In the genomic region with DNA sequence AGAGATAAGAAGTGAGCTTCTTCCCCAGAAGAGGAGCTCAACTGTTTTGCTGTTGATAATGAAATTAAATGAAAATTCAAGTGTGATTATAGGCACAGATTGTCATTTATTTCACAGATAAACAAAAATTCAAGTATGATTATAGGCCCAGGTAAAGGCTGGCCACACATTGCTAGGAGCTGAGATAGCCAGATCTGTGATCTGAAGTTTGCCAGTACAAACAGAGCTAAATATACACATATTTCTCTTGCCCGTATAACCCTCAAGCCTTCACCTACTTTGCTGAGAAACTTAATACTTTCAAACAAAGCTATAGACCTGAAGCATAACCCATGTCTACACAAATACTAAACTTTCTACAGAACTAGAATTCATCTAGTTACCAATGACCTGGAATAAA, we compare ENCODE assay signal across 23 cellular contexts. TPM values are rescaled to one million over a fixed set of nuclear protein-coding genes. Genes with fewer than 3 reads are reported as not detected.
DNase-seq lines count a peak whose midpoint lies in the region; ATAC-seq, FAIRE-seq and TF ChIP-seq lines count a peak whose summit lies in the region.
"Had no signal": no experiment of that assay in that cellular context is flagged by ENCODE, and none has a peak within 500 bp of the region (broad histone marks: within the 10 kb centered on the region; RNA-seq: fewer than 3 reads in every experiment).

No MANE protein-coding gene starts in this region.

- H2AK5ac ChIP-seq in H1 (ENCODE audit: low read depth, low read length) = no peak overlapping the region

- no peak for DNase-seq in GM23338 (ENCODE audit: low spot score)
- DNase-seq in H1 (ENCODE audit: low read depth in 1 of 2, low spot score in 2 of 2) = no peak
- no peak for DNase-seq in neural progenitor cell (ENCODE audit: low spot score)
- DNase-seq in hippocampal formation (lab: John Stamatoyannopoulos, UW) = no peak
- no peak for DNase-seq in occipital lobe (lab: John Stamatoyannopoulos, UW)
- DNase-seq: AML-193; Caco-2; Calu3; CD4-positive, alpha-beta T cell; CD8-positive, alpha-beta T cell; DMS79 treated with DMSO at 0.1 percent for 48 hours; GF-D8 had no signal

- no peak overlapping the region for H3K14ac ChIP-seq in H1 (ENCODE audit: insufficient read length)

- H2BK12ac ChIP-seq in H1 (ENCODE audit: low read depth, low read length) = no peak overlapping the region

- no peak overlapping the region for H3K18ac ChIP-seq in H1 (ENCODE audit: extremely low read depth, low read length)

- H3K9me2 ChIP-seq in GM23338 (ENCODE audit: insufficient read depth) = no peaks in the 10 kb centered on the region

- H3K27ac Mint-ChIP-seq in GM23338 = no peak overlapping the region
- no peak overlapping the region for H3K27ac Mint-ChIP-seq in neural progenitor cell
- H3K27ac Mint-ChIP-seq: B cell; CD4-positive, alpha-beta T cell; CD8-positive, alpha-beta T cell had no signal

- H3K56ac ChIP-seq in H1 (replicated peaks; ENCODE audit: insufficient read length, low read depth, low read length) = no peak overlapping the region

- H3K27me3 ChIP-seq in GM23338 (ENCODE audit: insufficient read depth) = no peaks in the 10 kb centered on the region
- no peaks in the 10 kb centered on the region for H3K27me3 ChIP-seq in H1 (replicated peaks in 1 of 4; ENCODE audit: control insufficient read depth in 3 of 4, extremely low read depth in 1 of 4, insufficient read depth in 3 of 4, low read length in 3 of 4)
- no peaks in the 10 kb centered on the region for H3K27me3 ChIP-seq in neural progenitor cell
- H3K27me3 ChIP-seq in parathyroid adenoma (ENCODE audit: control insufficient read depth, insufficient read depth, low read length) = no peaks in the 10 kb centered on the region
- H3K27me3 ChIP-seq: BLaER1 treated with 17β-estradiol and CSF1 and Interleukin-3, amounts not matched to agents 10 nM and 100 nM had no signal

- H4K8ac ChIP-seq in H1 (ENCODE audit: extremely low read depth, insufficient read depth, low read length) = no peak overlapping the region

- H3K4me1 ChIP-seq in GM23338 (ENCODE audit: insufficient read depth) (no peaks in the 10 kb centered on the region; the same call in 1 of the 2 replicates), H1 (replicated peaks in 1 of 4; ENCODE audit: control insufficient read depth in 3 of 4, insufficient read depth in 4 of 4, low read length in 3 of 4) (peaks cover 0 to 4% (median 0%) of the 10 kb centered on the region in 4 experiments; a peak in 1 of 7 replicates), neural progenitor cell (peaks cover 9% of the 10 kb centered on the region), parathyroid adenoma (peaks cover 5% of the 10 kb centered on the region)
- H3K4me1 ChIP-seq: A549, Caco-2 had no signal

- H3K4me1 Mint-ChIP-seq in GM23338 = peaks cover 14% of the 10 kb centered on the region
- peaks cover 27% of the 10 kb centered on the region for H3K4me1 Mint-ChIP-seq in neural progenitor cell
- H3K4me1 Mint-ChIP-seq: B cell had no signal

- 93% methylated on average over 1 of the region's 1 CpG; no CpG with 5 or more reads in 1 of the 2 experiments for WGBS in H1 (ENCODE audit: extremely low coverage in 1 of 2, insufficient coverage in 1 of 2, insufficient read length in 1 of 2, insufficient replicate concordance in 2 of 2, low coverage in 1 of 2, low lambda C conversion rate in 2 of 2, missing lambda C conversion rate in 1 of 2), 2 experiments

- no peak overlapping the region for H4K91ac ChIP-seq in H1 (replicated peaks; ENCODE audit: insufficient read length, low read length)

- CTCF ChIA-PET in H1 (lab: Charles Lee; ENCODE audit: partially characterized antibody) = interaction anchor here (1.3 kb wide), 2 partner anchors 9 to 387 kb away, joined by 4 read pairs; no protein-coding TSS in a partner anchor

- H3K79me2 ChIP-seq in GM23338 (replicated peaks; ENCODE audit: insufficient read depth) (no peaks in the 10 kb centered on the region), H1 (ENCODE audit: control insufficient read depth in 1 of 2, insufficient read depth in 2 of 2, low read length in 2 of 2) (no peaks in the 10 kb centered on the region), neural progenitor cell (ENCODE audit: low read depth) (no peaks in the 10 kb centered on the region), parathyroid adenoma (no peaks in the 10 kb centered on the region)

- no peak overlapping the region for H3K27ac ChIP-seq in GM23338 (ENCODE audit: low read depth)
- H3K27ac ChIP-seq in H1 (ENCODE audit: low read depth, low read length) = no peak overlapping the region
- no peak overlapping the region for H3K27ac ChIP-seq in neural progenitor cell
- H3K27ac ChIP-seq in parathyroid adenoma = peak overlapping the region; percentile 54
- H3K27ac ChIP-seq: 22Rv1; A549; BLaER1 treated with 17β-estradiol and CSF1 and Interleukin-3, amounts not matched to agents 10 nM and 100 nM; C4-2B had no signal

- H4K5ac ChIP-seq in H1 (ENCODE audit: insufficient read length, low read depth, low read length) = no peak overlapping the region

- no peak for FAIRE-seq in H1 (lab: Jason Lieb, UNC)
- FAIRE-seq: A549, D721Med, G401.6, GM12891, GM19239 had no signal

- no peak for TF ChIP-seq EP300 in H1 (IDR thresholded peaks at IDR 0.05; ENCODE audit: borderline replicate concordance in 1 of 2, low read depth in 2 of 2, low read length in 2 of 2)

- no peak overlapping the region for H3K4me3 Mint-ChIP-seq in GM23338
- H3K4me3 Mint-ChIP-seq in neural progenitor cell = no peak overlapping the region
- H3K4me3 Mint-ChIP-seq: B cell; CD4-positive, alpha-beta T cell; CD8-positive, alpha-beta T cell had no signal

- no peaks in the 10 kb centered on the region for H3F3A ChIP-seq in GM23338 (replicated peaks; ENCODE audit: low read depth)
- no peaks in the 10 kb centered on the region for H3F3A ChIP-seq in neural progenitor cell (ENCODE audit: low read depth)

- H3K9ac ChIP-seq in H1 (replicated peaks in 1 of 4; ENCODE audit: extremely low read depth in 1 of 4, low read depth in 3 of 4, low read length in 3 of 4) (no peak overlapping the region), neural progenitor cell (no peak overlapping the region), parathyroid adenoma (no peak overlapping the region)
- H3K9ac ChIP-seq: BLaER1 treated with 17β-estradiol and CSF1 and Interleukin-3, amounts not matched to agents 10 nM and 100 nM had no signal

- no peak for TF ChIP-seq POLR2A in H1 (IDR thresholded peaks at IDR 0.05; ENCODE audit: control extremely low read depth in 1 of 2, low read depth in 2 of 2, low read length in 2 of 2)

- TF ChIP-seq RAD21 in H1 (IDR thresholded peaks at IDR 0.05 in 1 of 2, conservative IDR thresholded peaks at IDR 0.05 in 1 of 2; ENCODE audit: low read depth in 2 of 2, low read length in 2 of 2) = no peak

- no peak overlapping the region for H2BK20ac ChIP-seq in H1 (ENCODE audit: low read length)

- H3K79me1 ChIP-seq in H1 (ENCODE audit: low read depth, low read length) = no peaks in the 10 kb centered on the region

- no peak for TF ChIP-seq CTCF in GM23338 (conservative IDR thresholded peaks at IDR 0.05; ENCODE audit: low read depth in 2 of 2)
- no peak for TF ChIP-seq CTCF in H1 (IDR thresholded peaks at IDR 0.05; ENCODE audit: control extremely low read depth in 1 of 3, insufficient read depth in 1 of 3, low read depth in 1 of 3, low read length in 3 of 3)
- TF ChIP-seq CTCF in neural progenitor cell (IDR thresholded peaks at IDR 0.05) = no peak
- no peak for TF ChIP-seq CTCF in parathyroid adenoma (IDR thresholded peaks at IDR 0.05)

- no peak overlapping the region for H2BK5ac ChIP-seq in H1 (ENCODE audit: low read depth, low read length)

- ATAC-seq in GM23338 = no peak
- no peak for ATAC-seq in GM19324 (IDR thresholded peaks at IDR 0.05; ENCODE audit: low FRiP score, unreplicated experiment)
- ATAC-seq: A549; CD8-positive, alpha-beta T cell had no signal

- H2BK15ac ChIP-seq in H1 (ENCODE audit: low read length) = no peak overlapping the region

- H3K9me3 Mint-ChIP-seq in GM23338 = no peaks in the 10 kb centered on the region
- peaks cover 9% of the 10 kb centered on the region for H3K9me3 Mint-ChIP-seq in neural progenitor cell
- H3K9me3 Mint-ChIP-seq: CD4-positive, alpha-beta T cell; CD8-positive, alpha-beta T cell had no signal

- H3K4ac ChIP-seq in H1 (replicated peaks; ENCODE audit: insufficient read length, low read depth, low read length) = no peak overlapping the region

- POLR2A ChIA-PET in H1 (lab: Charles Lee; ENCODE audit: partially characterized antibody) = no interaction called here

- no peak overlapping the region for H3K23ac ChIP-seq in H1 (ENCODE audit: insufficient read length)

- H4K20me1 ChIP-seq in GM23338 (replicated peaks; ENCODE audit: insufficient read depth) = no peaks in the 10 kb centered on the region
- H4K20me1 ChIP-seq in H1 (replicated peaks in 1 of 2; ENCODE audit: control insufficient read depth in 1 of 2, insufficient read depth in 2 of 2, low read length in 2 of 2) = no peaks in the 10 kb centered on the region
- H4K20me1 ChIP-seq in neural progenitor cell (ENCODE audit: low read depth) = no peaks in the 10 kb centered on the region
- H4K20me1 ChIP-seq: BLaER1 treated with 17β-estradiol and CSF1 and Interleukin-3, amounts not matched to agents 10 nM and 100 nM had no signal

- no peak overlapping the region for H2BK120ac ChIP-seq in H1 (replicated peaks; ENCODE audit: low read depth, low read length)

- no peak overlapping the region for H3K4me2 ChIP-seq in GM23338
- no peak overlapping the region for H3K4me2 ChIP-seq in H1 (ENCODE audit: insufficient read depth in 1 of 2, low read depth in 2 of 2, low read length in 2 of 2)
- no peak overlapping the region for H3K4me2 ChIP-seq in neural progenitor cell
- H3K4me2 ChIP-seq in parathyroid adenoma (ENCODE audit: low read length) = no peak overlapping the region
- H3K4me2 ChIP-seq: A549 had no signal

- H3K9me3 ChIP-seq in H1 (ENCODE audit: insufficient read depth in 2 of 2, low read depth in 1 of 2, low read length in 1 of 2) (no peaks in the 10 kb centered on the region), neural progenitor cell (ENCODE audit: low read depth) (no peaks in the 10 kb centered on the region), parathyroid adenoma (ENCODE audit: control insufficient read depth, low read length) (no peaks in the 10 kb centered on the region)
- H3K9me3 ChIP-seq: A549; BLaER1 treated with 17β-estradiol and CSF1 and Interleukin-3, amounts not matched to agents 10 nM and 100 nM; Caco-2 had no signal

- H3K4me3 ChIP-seq in GM23338 (no peak overlapping the region), H1 (ENCODE audit: extremely low read depth in 1 of 4, insufficient read depth in 2 of 4, low read depth in 3 of 4, low read length in 4 of 4) (no peak overlapping the region), neural progenitor cell (no peak overlapping the region), parathyroid adenoma (ENCODE audit: low read depth, low read length) (no peak overlapping the region)
- H3K4me3 ChIP-seq: A549; BLaER1 treated with 17β-estradiol and CSF1 and Interleukin-3, amounts not matched to agents 10 nM and 100 nM had no signal

- H3K27me3 Mint-ChIP-seq in GM23338 (ENCODE audit: insufficient read depth, low read depth, poor library complexity) (no peaks in the 10 kb centered on the region), neural progenitor cell (ENCODE audit: insufficient read depth, low read depth) (no peaks in the 10 kb centered on the region)
- H3K27me3 Mint-ChIP-seq: B cell; CD4-positive, alpha-beta T cell had no signal

- H2AFZ ChIP-seq in GM23338 (peak overlapping the region; percentile 25; the same call in 1 of the 2 replicates), H1 (ENCODE audit: low read length) (0 out of 2 replicates have a peak overlapping the region, but pooled peaks have one; percentile 64), neural progenitor cell (replicated peaks) (peak overlapping the region; percentile 2), parathyroid adenoma (peak overlapping the region; percentile 56)

- no peaks in the 10 kb centered on the region for H3K23me2 ChIP-seq in H1 (ENCODE audit: low read depth, low read length)

- no peaks in the 10 kb centered on the region for H3K36me3 ChIP-seq in GM23338 (ENCODE audit: insufficient read depth)
- H3K36me3 ChIP-seq in H1 (ENCODE audit: control insufficient read depth in 2 of 4, insufficient read depth in 4 of 4, low read length in 3 of 4) = no peaks in the 10 kb centered on the region
- H3K36me3 ChIP-seq in neural progenitor cell = no peaks in the 10 kb centered on the region
- no peaks in the 10 kb centered on the region for H3K36me3 ChIP-seq in parathyroid adenoma (ENCODE audit: control insufficient read depth, insufficient read depth, low read length)
- H3K36me3 ChIP-seq: BLaER1 treated with 17β-estradiol and CSF1 and Interleukin-3, amounts not matched to agents 10 nM and 100 nM had no signal

- no peaks in the 10 kb centered on the region for H3K36me3 Mint-ChIP-seq in GM23338 (ENCODE audit: low read depth)
- H3K36me3 Mint-ChIP-seq in neural progenitor cell = no peaks in the 10 kb centered on the region
- H3K36me3 Mint-ChIP-seq: CD8-positive, alpha-beta T cell had no signal

RNA-seq across cellular contexts. Expression of gene NRIP1, which starts 31.3 kb away (rescaled TPM):
- 8.9 and 9.0 TPM in 2 replicates for total RNA-seq in GM23338 (2014; rRNA removed; shearing (Covaris generic))
- 2.3 and 3.0 TPM in 2 replicates for polyA plus RNA-seq in GM23338 (2016; fragmentation: Nextera tagmentation; extraction: Ambion mirVana)
- 9.3 and 10.5 TPM in 2 replicates for total RNA-seq in H1 (2021; fragmentation: NEBNext Ultra II Directional; extraction: Animal tissue kit (Norgen Biotek cat#: 25700))
- polyA plus RNA-seq in H1 (2011; rRNA removed) = 0.67 and 1.5 TPM in 2 replicates
- 1.8 TPM for polyA plus RNA-seq in H1 (2011; cell fraction: cytosol; rRNA removed)
- 1.1 TPM for polyA plus RNA-seq in H1 (2011; cell fraction: nucleus; rRNA removed)
- 2.5 to 6.0 TPM (median 3.3 TPM) in 4 replicates for polyA plus RNA-seq in H1 (2012, experiment 1 of 2)
- 0.20 TPM for polyA plus RNA-seq in H1 (2012, experiment 2 of 2)
- polyA plus RNA-seq in H1 (2013, experiment 1 of 2) = 4.1 TPM
- polyA plus RNA-seq in H1 (2013, experiment 2 of 2) = 3.9 TPM
- 7.1 and 17.4 TPM in 2 replicates for polyA minus RNA-seq in H1 (2011; rRNA and poly(A)+ RNA removed)
- 6.1 TPM for polyA minus RNA-seq in H1 (2011; cell fraction: cytosol; rRNA and poly(A)+ RNA removed)
- 10.2 TPM for polyA minus RNA-seq in H1 (2011; cell fraction: nucleus; rRNA and poly(A)+ RNA removed)
- total RNA-seq in neural progenitor cell (ENCODE audit: low replicate concordance) = 45.9 and 59.1 TPM in 2 replicates
- 76.6 TPM for total RNA-seq in occipital lobe

Comparison
In these comparisons a context has a peak if more than half of its experiments do, and no peak if none do; other contexts are left out.
1. H2AFZ ChIP-seq: peak in every context shown above with its lines; median percentile 64 in H1; 56 in parathyroid adenoma; 25 in GM23338; 2 in neural progenitor cell.